Comparison of ENCODE assay signal across 8 cellular contexts in the genomic region with DNA sequence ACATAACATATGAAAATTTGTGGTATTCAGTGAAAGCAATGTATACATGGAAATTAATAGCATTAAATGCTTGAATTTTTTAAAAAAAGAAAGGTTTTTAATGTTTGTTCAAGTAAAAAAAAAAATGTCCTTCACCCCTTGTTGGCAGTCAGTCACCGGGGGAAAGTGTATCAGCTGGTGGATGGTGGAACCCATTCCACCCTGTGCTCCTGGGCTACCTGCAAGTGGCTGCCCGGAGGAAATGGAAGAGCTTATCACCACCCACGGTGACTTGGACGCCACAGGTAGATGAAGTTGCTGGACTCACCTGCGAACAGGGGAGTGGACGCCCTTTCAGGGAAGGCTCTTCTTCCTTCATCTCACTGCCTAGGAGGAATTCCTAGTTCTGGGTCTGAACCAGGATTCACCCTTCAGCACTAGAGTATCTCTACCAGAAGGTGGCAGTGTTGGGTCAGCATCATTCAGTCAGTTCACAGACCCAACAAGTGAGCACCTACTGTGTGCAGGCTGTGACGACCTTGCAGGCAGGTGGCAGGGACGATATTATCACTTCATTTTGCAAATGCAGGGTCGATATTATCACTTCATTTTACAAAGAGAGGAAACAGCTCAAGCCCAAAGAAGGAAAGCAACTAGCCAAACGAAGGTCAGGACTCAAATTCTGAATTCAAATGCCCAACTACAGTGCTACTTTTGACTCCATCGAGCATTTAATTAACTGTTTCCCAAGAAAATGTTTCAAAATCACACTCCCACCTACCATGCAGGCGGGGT. TPM values are rescaled to one million over a fixed set of nuclear protein-coding genes. Genes with fewer than 3 reads are reported as not detected.
DNase-seq lines count a peak whose midpoint lies in the region; ATAC-seq and TF ChIP-seq lines count a peak whose summit lies in the region.

No MANE protein-coding gene starts in this region.

- no peak overlapping the region for H3K4me3 ChIP-seq in Peyer's patch

- H3K27ac ChIP-seq in Peyer's patch: peak overlapping the region in 1 of 4 donors; percentile 0

- ATAC-seq in GM21717 (IDR thresholded peaks at IDR 0.05; ENCODE audit: unreplicated experiment): no peak
- no peak for ATAC-seq in GM19452 (IDR thresholded peaks at IDR 0.05; ENCODE audit: unreplicated experiment)

- H3K4me3 Mint-ChIP-seq in brain: peak overlapping the region in 1 of 5 experiments; percentile 36

- no peaks in the 10 kb centered on the region for H3K27me3 ChIP-seq in Peyer's patch

- H3K36me3 ChIP-seq in Peyer's patch: no peaks in the 10 kb centered on the region

- peak; percentile 72 for DNase-seq in DMS53 (lab: John Stamatoyannopoulos, UW)
- DNase-seq in HT-29 (ENCODE audit: low spot score): peak; percentile 78
- DNase-seq in Peyer's patch: peak in 1 of 3 donors; percentile 74
- peak; percentile 60 for DNase-seq in inferior parietal cortex (ENCODE audit: extremely low spot score)
- peak; percentile 19 for DNase-seq in stimulated activated CD4-positive, alpha-beta T cell treated with anti-CD3 and anti-CD28 coated beads, Interleukin-1b, Interleukin-23, amount 100 ng/mL, for 48 hours

- TF ChIP-seq CTCF in Peyer's patch (IDR thresholded peaks at IDR 0.05) (peak in 4 of 6 experiments; percentile 71 to 87 (median 82)), brain (conservative IDR thresholded peaks at IDR 0.05) (peak; percentile 97 to 98)

- H3K27ac Mint-ChIP-seq in brain: peak overlapping the region in 3 of 5 experiments; percentile 5 to 19 (median 9)

- peaks cover 14% of the 10 kb centered on the region for H3K27me3 Mint-ChIP-seq in brain

- H3K36me3 Mint-ChIP-seq in brain: no peaks in the 10 kb centered on the region

- H3K9me3 ChIP-seq in Peyer's patch: no peaks in the 10 kb centered on the region

- H3K4me1 Mint-ChIP-seq in brain: peaks cover 32% of the 10 kb centered on the region

- H3K9me3 Mint-ChIP-seq in brain: peaks cover 0 to 8% (median 0%) of the 10 kb centered on the region in 5 experiments

- no peak for TF ChIP-seq POLR2A in Peyer's patch (IDR thresholded peaks at IDR 0.05)

- no peaks in the 10 kb centered on the region for H3K4me1 ChIP-seq in Peyer's patch

RNA-seq across cellular contexts. Expression of a gene that starts 35.8 kb away (rescaled TPM):
- total RNA-seq in HT-29 (2014; rRNA removed; shearing (Covaris generic)): not detected in 2 replicates
- not detected for total RNA-seq in Peyer's patch
- not detected for polyA plus RNA-seq in brain (ENCODE audit: insufficient read depth, low read depth, low replicate concordance)
